11 cellular contexts compared by ENCODE assay signal in genomic region chr7:43076189-43076605, GRCh38. TPM values are rescaled to one million over a fixed set of nuclear protein-coding genes. Genes with fewer than 3 reads are reported as not detected.
A peak's percentile ranks its signal among the peaks of the same experiment; 100 is the strongest.
DNase-seq lines count a peak whose midpoint lies in the region; ATAC-seq and TF ChIP-seq lines count a peak whose summit lies in the region.
"Had no signal": no experiment of that assay in that cellular context is flagged by ENCODE, and none has a peak within 500 bp of the region (broad histone marks: within the 10 kb centered on the region; RNA-seq: fewer than 3 reads in every experiment).

No MANE protein-coding gene starts in this region.

- H3K9me3 ChIP-seq in PC-9 (ENCODE audit: insufficient read depth, low read depth), result no peaks in the 10 kb centered on the region

- peaks cover 35% of the 10 kb centered on the region for H3K27me3 ChIP-seq in PC-9 (ENCODE audit: insufficient read depth, low read depth)

- no TSS peak for BruUV-seq in PC-9 (replicated peaks; lab: Mats Ljungman, UMichigan)

- H3K27ac ChIP-seq in PC-9, result no peak overlapping the region
- H3K27ac ChIP-seq: HL-60 had no signal

- ATAC-seq in GM21390 (IDR thresholded peaks at IDR 0.05; ENCODE audit: unreplicated experiment), result peak; percentile 45

- POLR2A ChIA-PET in PC-9 (lab: Charles Lee; ENCODE audit: unreplicated experiment), result no interaction called here
- POLR2A ChIA-PET in HEK293T (lab: Yijun Ruan, JAX), result no interaction called here

- no peak overlapping the region; the same call in 1 of the 2 replicates for H3K4me2 ChIP-seq in PC-9

- peak; percentile 89 for DNase-seq in GM12865 (ENCODE audit: low read depth)
- peak; percentile 39 for DNase-seq in M059J (ENCODE audit: low read depth)
- peak; percentile 36 for DNase-seq in fibroblast of the conjunctiva (ENCODE audit: low read depth)
- no peak for DNase-seq in PC-9
- DNase-seq in OCI-M2 (lab: John Stamatoyannopoulos, UW; ENCODE audit: unreplicated experiment), result no peak
- DNase-seq in HEK293T (ENCODE audit: extremely low spot score), result no peak
- no peak for DNase-seq in NOMO-1 treated with dmso at 0.1 percent for 144 hours (lab: John Stamatoyannopoulos, UW; ENCODE audit: unreplicated experiment)
- DNase-seq: head of caudate nucleus, NCI-H2227 treated with DMSO at 0.1 percent for 48 hours had no signal

- H3K4me3 ChIP-seq in GM12865 (ENCODE audit: low read depth, low read length) (no peak overlapping the region), PC-9 (no peak overlapping the region)

- no peaks in the 10 kb centered on the region for H3K36me3 ChIP-seq in PC-9 (ENCODE audit: low read depth)

- no peak overlapping the region for H2AFZ ChIP-seq in PC-9

- no peaks in the 10 kb centered on the region for H3K9me2 ChIP-seq in PC-9 (ENCODE audit: insufficient read depth)

- no peaks in the 10 kb centered on the region for H4K20me1 ChIP-seq in PC-9 (ENCODE audit: insufficient read depth)

- H3K4me1 ChIP-seq in PC-9 (replicated peaks; ENCODE audit: insufficient read depth), result no peaks in the 10 kb centered on the region

- no peaks in the 10 kb centered on the region for H3F3A ChIP-seq in PC-9 (ENCODE audit: insufficient read depth, low read depth)

- CTCF ChIA-PET in PC-9 (lab: Charles Lee), result no interaction called here
- CTCF ChIA-PET in HEK293T (lab: Yijun Ruan, JAX), result no interaction called here

- intact Hi-C loops in PC-9 (cut with micrococcal nuclease; ENCODE audit: unreplicated experiment), result no loop called here

- H3K79me2 ChIP-seq in PC-9 (ENCODE audit: low read depth), result no peaks in the 10 kb centered on the region

- no peak for TF ChIP-seq CTCF in GM12865 (IDR thresholded peaks at IDR 0.05; ENCODE audit: insufficient read depth, low read depth, low read length, missing control alignments)
- TF ChIP-seq CTCF in PC-9 (conservative IDR thresholded peaks at IDR 0.05), result no peak

TF ChIP-seq in HEK293T, 16 proteins besides CTCF, POLR2A, EP300 and RAD21:
- no peak for TF ChIP-seq TARDBP (IDR thresholded peaks at IDR 0.05)
- TF ChIP-seq L3MBTL2 (conservative IDR thresholded peaks at IDR 0.05), result no peak
- TF ChIP-seq SP1 (IDR thresholded peaks at IDR 0.05), result no peak
- TF ChIP-seq FOXK2 (IDR thresholded peaks at IDR 0.05), result no peak
- TF ChIP-seq HDGF (IDR thresholded peaks at IDR 0.05; ENCODE audit: borderline replicate concordance), result no peak
- TF ChIP-seq CTBP1 (IDR thresholded peaks at IDR 0.05; ENCODE audit: borderline replicate concordance), result no peak
- no peak for TF ChIP-seq ELF4 (IDR thresholded peaks at IDR 0.05)
- TF ChIP-seq FOXA1 (IDR thresholded peaks at IDR 0.05), result no peak

RNA-seq across cellular contexts. Expression of gene HECW1, which starts 36.2 kb away (rescaled TPM):
- 6.7 and 15.6 TPM in 2 replicates for total RNA-seq in M059J (2014; rRNA removed; shearing (Covaris generic))
- 0.48 and 2.7 TPM in 2 replicates for total RNA-seq in PC-9 (2021)

Comparison
In these comparisons a context has a peak if more than half of its experiments do, and no peak if none do; other contexts are left out.
1. DNase-seq: peak in GM12865 (single experiment), M059J (single experiment) and fibroblast of the conjunctiva (single experiment); none in PC-9 (0 of 2), OCI-M2 (single experiment), HEK293T (single experiment) and NOMO-1 treated with dmso at 0.1 percent for 144 hours (single experiment).